Comparison of ENCODE assay signal across 17 cellular contexts in the genomic region with DNA sequence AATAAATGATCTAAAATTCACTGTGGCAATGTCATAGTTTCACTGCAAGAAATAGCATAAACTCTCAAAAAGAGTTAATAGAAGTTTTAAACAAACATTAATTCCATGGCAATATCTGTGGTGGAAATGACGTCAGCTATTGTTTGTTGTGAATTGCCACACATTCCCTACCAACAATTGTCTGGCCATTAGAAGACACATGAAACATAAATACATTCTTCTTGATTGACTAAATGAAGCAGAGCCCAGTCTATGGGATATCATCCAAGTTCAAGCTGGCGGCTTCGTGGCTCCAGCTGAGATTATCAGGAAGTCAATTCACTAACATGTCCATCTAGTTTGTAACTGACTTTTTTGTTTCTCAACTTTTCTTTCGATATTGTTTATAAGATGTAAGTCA.
DNase-seq lines count a peak whose midpoint lies in the region; TF ChIP-seq lines count a peak whose summit lies in the region.
"Had no signal": no experiment of that assay in that cellular context is flagged by ENCODE, and none has a peak within 500 bp of the region (broad histone marks: within the 10 kb centered on the region; RNA-seq: fewer than 3 reads in every experiment).

No MANE protein-coding gene starts in this region.

- H3K9me3 ChIP-seq in CD4-positive, alpha-beta memory T cell (ENCODE audit: control insufficient read depth in 1 of 2, low read length in 2 of 2) = no peaks in the 10 kb centered on the region
- H3K9me3 ChIP-seq: stomach had no signal

- H3K9me3 Mint-ChIP-seq in CD4-positive, alpha-beta memory T cell = peaks cover 0 to 4% (median 0%) of the 10 kb centered on the region in 8 donors

- DNase-seq in Daoy (ENCODE audit: low read depth) (peak; percentile 55), RKO (ENCODE audit: low spot score) (peak; percentile 1), fibroblast of peridontal ligament (ENCODE audit: extremely low read depth) (peak; percentile 95), mesendoderm (no peak), COR-L47 (lab: John Stamatoyannopoulos, UW) (no peak), GM13976 (ENCODE audit: low spot score) (no peak)
- DNase-seq in CD4-positive, alpha-beta memory T cell = no peak
- DNase-seq in stimulated activated CD4-positive, alpha-beta T cell treated with anti-CD3 and anti-CD28 coated beads, Interleukin-12 subunit alpha, Interleukin-12 subunit beta, amount 100 ng/mL, for 4 hours = no peak
- DNase-seq: activated CD4-positive, alpha-beta T cell treated with anti-CD3 and anti-CD28 coated beads, Interleukin-2, amount 50 U/mL, for 48 hours; activated effector memory CD4-positive, alpha-beta T cell treated with anti-CD3 and anti-CD28 coated beads, Interleukin-2, amount 50 U/mL, for 16 hours; CD4-positive, CD25-positive, alpha-beta regulatory T cell; erythroblast; immature natural killer cell; NCI-H1417 treated with DMSO at 0.1 percent for 48 hours; NCI-H510A; stomach had no signal

- H3K4me1 ChIP-seq in mesendoderm (ENCODE audit: control insufficient read depth, low read depth, low read length) = no peaks in the 10 kb centered on the region
- no peaks in the 10 kb centered on the region for H3K4me1 ChIP-seq in CD4-positive, alpha-beta memory T cell (ENCODE audit: insufficient read depth, low read length)
- H3K4me1 ChIP-seq: stomach had no signal

- H2BK5ac ChIP-seq in mesendoderm (ENCODE audit: low read length) = no peak overlapping the region

- H2BK15ac ChIP-seq in mesendoderm (replicated peaks; ENCODE audit: low read depth) = peak overlapping the region; percentile 25

- no peaks in the 10 kb centered on the region for H3K4me1 Mint-ChIP-seq in CD4-positive, alpha-beta memory T cell
- H3K4me1 Mint-ChIP-seq: CD4-positive, CD25-positive, alpha-beta regulatory T cell had no signal

- H3K27ac ChIP-seq in mesendoderm (ENCODE audit: low read depth, low read length) = no peak overlapping the region
- H3K27ac ChIP-seq in CD4-positive, alpha-beta memory T cell (ENCODE audit: low read depth, low read length) = no peak overlapping the region
- H3K27ac ChIP-seq: cardiac muscle cell, stomach had no signal

- H3K27me3 Mint-ChIP-seq in CD4-positive, alpha-beta memory T cell = peaks cover 8 to 16% of the 10 kb centered on the region in 2 donors

- no peak overlapping the region for H4K5ac ChIP-seq in mesendoderm (ENCODE audit: low read length)

- CTCF ChIA-PET in CD4-positive, alpha-beta memory T cell (lab: Charles Lee; ENCODE audit: partially characterized antibody) = interaction anchor here (1.6 to 1.8 kb wide), 2 partner anchors 10 to 30 kb away, joined by 5 to 6 read pairs; no protein-coding TSS in a partner anchor

- POLR2A ChIA-PET in CD4-positive, alpha-beta memory T cell (lab: Charles Lee; ENCODE audit: partially characterized antibody) = no interaction called here

- no peak overlapping the region for H3K4ac ChIP-seq in mesendoderm (ENCODE audit: low read depth, low read length)

- H3K23ac ChIP-seq in mesendoderm (ENCODE audit: low read length) = no peak overlapping the region

- peaks cover 0 to 10% of the 10 kb centered on the region in 2 donors for H3K36me3 Mint-ChIP-seq in CD4-positive, alpha-beta memory T cell
- H3K36me3 Mint-ChIP-seq: CD4-positive, CD25-positive, alpha-beta regulatory T cell had no signal

- H4K8ac ChIP-seq in mesendoderm (ENCODE audit: low read depth, low read length) = no peak overlapping the region

- no peaks in the 10 kb centered on the region for H3K27me3 ChIP-seq in mesendoderm (ENCODE audit: insufficient read depth, low read length, poor library complexity)
- H3K27me3 ChIP-seq in CD4-positive, alpha-beta memory T cell (ENCODE audit: insufficient read depth, low read length) = no peaks in the 10 kb centered on the region
- H3K27me3 ChIP-seq: cardiac muscle cell, stomach had no signal

- H3K27ac Mint-ChIP-seq in CD4-positive, alpha-beta memory T cell = no peak overlapping the region
- H3K27ac Mint-ChIP-seq: immature natural killer cell had no signal

- intact Hi-C loops in CD4-positive, alpha-beta memory T cell (cut with micrococcal nuclease) = no loop called here

- no peak overlapping the region for H2AK5ac ChIP-seq in mesendoderm (ENCODE audit: low read length)

- WGBS in mesendoderm (ENCODE audit: extremely low coverage, insufficient coverage, low lambda C conversion rate) = no CpG with 5 or more reads among the region's 4 CpGs

- H3K4me3 Mint-ChIP-seq in CD4-positive, alpha-beta memory T cell = no peak overlapping the region
- H3K4me3 Mint-ChIP-seq: CD4-positive, CD25-positive, alpha-beta regulatory T cell had no signal

- no peaks in the 10 kb centered on the region for H3K36me3 ChIP-seq in mesendoderm (ENCODE audit: control insufficient read depth, insufficient read depth, low read length)
- H3K36me3 ChIP-seq in CD4-positive, alpha-beta memory T cell (ENCODE audit: insufficient read depth, low read length) = no peaks in the 10 kb centered on the region
- H3K36me3 ChIP-seq: cardiac muscle cell had no signal

- H3K4me2 ChIP-seq in mesendoderm (ENCODE audit: low read length) = no peak overlapping the region

- H3K18ac ChIP-seq in mesendoderm (ENCODE audit: low read length) = no peak overlapping the region

- H2BK120ac ChIP-seq in mesendoderm (ENCODE audit: low read depth, low read length) = no peak overlapping the region

- H3K9ac ChIP-seq in mesendoderm (ENCODE audit: low read length) = no peak overlapping the region

- H3K79me2 ChIP-seq in mesendoderm (ENCODE audit: control insufficient read depth, insufficient read depth, low read length) = no peaks in the 10 kb centered on the region

- H3K79me1 ChIP-seq in mesendoderm (ENCODE audit: low read length) = no peaks in the 10 kb centered on the region

- in situ Hi-C loops in GM13976 (cut with MboI; ENCODE audit: low sequenced_read_pairs, unreplicated experiment) = no loop called here

- H3K56ac ChIP-seq in mesendoderm (ENCODE audit: low read length) = no peak overlapping the region

- no peak for TF ChIP-seq CTCF in GM13976 (IDR thresholded peaks at IDR 0.05; ENCODE audit: borderline replicate concordance, control extremely low read depth, extremely low read depth, insufficient read depth, missing control alignments)

- no peak overlapping the region for H3K4me3 ChIP-seq in mesendoderm (ENCODE audit: low read length)
- no peak overlapping the region for H3K4me3 ChIP-seq in CD4-positive, alpha-beta memory T cell (ENCODE audit: low read length in 2 of 2)
- H3K4me3 ChIP-seq: cardiac muscle cell, stomach had no signal

Comparison
In these comparisons a context has a peak if more than half of its experiments do, and no peak if none do; other contexts are left out.
1. DNase-seq: peak in Daoy (single experiment), RKO (single experiment) and fibroblast of peridontal ligament (single experiment); none in mesendoderm (single experiment), CD4-positive, alpha-beta memory T cell (0 of 5), COR-L47 (single experiment), stimulated activated CD4-positive, alpha-beta T cell treated with anti-CD3 and anti-CD28 coated beads, Interleukin-12 subunit alpha, Interleukin-12 subunit beta, amount 100 ng/mL, for 4 hours (single experiment) and GM13976 (single experiment).